10 cellular contexts compared by ENCODE assay signal in the genomic region with DNA sequence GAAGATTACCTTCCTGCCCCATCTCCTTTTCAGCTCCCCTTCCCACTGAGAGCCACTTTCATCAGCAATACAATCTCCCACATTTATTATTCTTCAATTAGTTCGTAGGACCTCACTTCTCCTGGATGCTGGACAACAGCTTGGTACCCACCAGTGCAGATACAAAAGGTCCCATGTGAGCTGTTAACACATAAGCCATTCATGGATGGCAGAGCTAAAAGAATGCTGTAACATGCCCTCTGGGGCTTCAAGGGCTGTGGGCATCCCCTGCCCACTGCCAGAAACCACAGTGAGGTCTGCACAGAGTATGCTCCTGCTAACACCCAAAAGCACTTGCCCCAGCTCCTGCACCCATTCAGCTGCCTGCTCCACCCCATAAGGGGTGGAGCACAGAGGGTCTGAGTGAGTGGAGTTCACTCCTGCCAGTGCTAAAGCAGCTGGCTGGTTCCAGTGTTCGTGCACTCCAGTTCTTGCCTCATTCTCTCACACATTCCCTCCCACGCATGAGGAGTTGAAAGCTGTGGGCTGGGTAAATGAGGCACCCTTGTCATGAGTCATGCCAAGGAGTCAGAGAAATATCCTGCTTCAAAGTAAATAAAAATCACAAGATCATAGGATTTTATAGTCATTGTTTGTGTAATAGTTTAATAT.
DNase-seq lines count a peak whose midpoint lies in the region; ATAC-seq and TF ChIP-seq lines count a peak whose summit lies in the region.
"Had no signal": no experiment of that assay in that cellular context is flagged by ENCODE, and none has a peak within 500 bp of the region (broad histone marks: within the 10 kb centered on the region; RNA-seq: fewer than 3 reads in every experiment).

No MANE protein-coding gene starts in this region.

- H3K27me3 Mint-ChIP-seq in activated naive CD4-positive, alpha-beta T cell treated with anti-CD3 and anti-CD28 coated beads for 36 hours (ENCODE audit: low read depth): no peaks in the 10 kb centered on the region
- peaks cover 2% of the 10 kb centered on the region for H3K27me3 Mint-ChIP-seq in endothelial cell (ENCODE audit: unreplicated experiment)
- H3K27me3 Mint-ChIP-seq: activated B cell treated with CpG ODN at 0.5 μM for 24 hours, naive B cell had no signal

- no peak overlapping the region for H3K4me3 ChIP-seq in astrocyte of the cerebellum (ENCODE audit: low read depth, low read length)

- TF ChIP-seq CTCF in astrocyte of the cerebellum (IDR thresholded peaks at IDR 0.05; ENCODE audit: low read depth, low read length, missing control alignments) (no peak), endothelial cell (IDR thresholded peaks at IDR 0.05; ENCODE audit: unreplicated experiment) (no peak)

- ATAC-seq in HG03439 (IDR thresholded peaks at IDR 0.05; ENCODE audit: unreplicated experiment): peak; percentile 86

- CTCF ChIA-PET in activated naive CD4-positive, alpha-beta T cell treated with anti-CD3 and anti-CD28 coated beads for 36 hours (lab: Charles Lee): no interaction called here

- intact Hi-C loops in activated naive CD4-positive, alpha-beta T cell treated with anti-CD3 and anti-CD28 coated beads for 36 hours (cut with micrococcal nuclease): no loop called here

- no peaks in the 10 kb centered on the region for H3K4me1 Mint-ChIP-seq in activated naive CD4-positive, alpha-beta T cell treated with anti-CD3 and anti-CD28 coated beads for 36 hours (ENCODE audit: low read depth)
- H3K4me1 Mint-ChIP-seq in endothelial cell (ENCODE audit: unreplicated experiment): no peaks in the 10 kb centered on the region
- H3K4me1 Mint-ChIP-seq: activated B cell treated with CpG ODN at 0.5 μM for 24 hours, naive B cell had no signal

- H3K27ac Mint-ChIP-seq in activated naive CD4-positive, alpha-beta T cell treated with anti-CD3 and anti-CD28 coated beads for 36 hours: no peak overlapping the region
- no peak overlapping the region for H3K27ac Mint-ChIP-seq in endothelial cell (ENCODE audit: unreplicated experiment)
- H3K27ac Mint-ChIP-seq: activated B cell treated with CpG ODN at 0.5 μM for 24 hours, naive B cell had no signal

- H3K4me3 Mint-ChIP-seq in activated naive CD4-positive, alpha-beta T cell treated with anti-CD3 and anti-CD28 coated beads for 36 hours: no peak overlapping the region
- no peak overlapping the region for H3K4me3 Mint-ChIP-seq in endothelial cell (ENCODE audit: unreplicated experiment)
- H3K4me3 Mint-ChIP-seq: activated B cell treated with CpG ODN at 0.5 μM for 24 hours, naive B cell had no signal

- in situ Hi-C loops in astrocyte of the cerebellum (cut with HindIII; ENCODE audit: low sequenced_read_pairs): no loop called here

- H3K36me3 Mint-ChIP-seq in activated naive CD4-positive, alpha-beta T cell treated with anti-CD3 and anti-CD28 coated beads for 36 hours (ENCODE audit: low read depth): no peaks in the 10 kb centered on the region
- no peaks in the 10 kb centered on the region for H3K36me3 Mint-ChIP-seq in endothelial cell (ENCODE audit: low read depth, unreplicated experiment)
- H3K36me3 Mint-ChIP-seq: naive B cell had no signal

- DNase-seq in activated naive CD4-positive, alpha-beta T cell treated with anti-CD3 and anti-CD28 coated beads for 36 hours: peak; percentile 28
- DNase-seq in activated naive CD4-positive, alpha-beta T cell (lab: John Stamatoyannopoulos, UW): no peak
- DNase-seq in astrocyte of the cerebellum (ENCODE audit: low read depth) (peak; percentile 9), endothelial cell (ENCODE audit: low spot score) (no peak), NCI-H2227 (lab: John Stamatoyannopoulos, UW; ENCODE audit: unreplicated experiment) (no peak), NCI-H446 (lab: John Stamatoyannopoulos, UW) (no peak)
- DNase-seq in stimulated activated CD4-positive, alpha-beta T cell treated with anti-CD3 and anti-CD28 coated beads, Interleukin-1b, Interleukin-23, amount 100 ng/mL, for 48 hours: peak; percentile 51
- DNase-seq: activated B cell treated with CpG ODN at 0.5 μM for 24 hours, naive B cell had no signal

- no peaks in the 10 kb centered on the region for H3K9me3 Mint-ChIP-seq in activated naive CD4-positive, alpha-beta T cell treated with anti-CD3 and anti-CD28 coated beads for 36 hours
- H3K9me3 Mint-ChIP-seq in endothelial cell (ENCODE audit: unreplicated experiment): no peaks in the 10 kb centered on the region
- H3K9me3 Mint-ChIP-seq: activated B cell treated with CpG ODN at 0.5 μM for 24 hours, naive B cell had no signal

Comparison
In these comparisons a context has a peak if more than half of its experiments do, and no peak if none do; other contexts are left out.
1. DNase-seq: peak in activated naive CD4-positive, alpha-beta T cell treated with anti-CD3 and anti-CD28 coated beads for 36 hours (single experiment), astrocyte of the cerebellum (single experiment) and stimulated activated CD4-positive, alpha-beta T cell treated with anti-CD3 and anti-CD28 coated beads, Interleukin-1b, Interleukin-23, amount 100 ng/mL, for 48 hours (single experiment); none in activated naive CD4-positive, alpha-beta T cell (0 of 4), endothelial cell (single experiment), NCI-H2227 (single experiment) and NCI-H446 (0 of 2).